In genomic region chr1:46183926-46184557, GRCh38 we compare ENCODE assay signal across 10 cellular contexts. TPM values are rescaled to one million over a fixed set of nuclear protein-coding genes. Genes with fewer than 3 reads are reported as not detected.
DNase-seq lines count a peak whose midpoint lies in the region; ATAC-seq and TF ChIP-seq lines count a peak whose summit lies in the region.
"Had no signal": no experiment of that assay in that cellular context is flagged by ENCODE, and none has a peak within 500 bp of the region (broad histone marks: within the 10 kb centered on the region; RNA-seq: fewer than 3 reads in every experiment).

No MANE protein-coding gene starts in this region.

- no peaks in the 10 kb centered on the region for H3K9me3 Mint-ChIP-seq in activated naive CD8-positive, alpha-beta T cell (ENCODE audit: low read depth)
- no peaks in the 10 kb centered on the region for H3K9me3 Mint-ChIP-seq in activated naive CD8-positive, alpha-beta T cell treated with anti-CD3 and anti-CD28 coated beads, Interleukin-2, amount 50 U/mL, for 24 hours
- no peaks in the 10 kb centered on the region for H3K9me3 Mint-ChIP-seq in WTC11
- H3K9me3 Mint-ChIP-seq: CD4-positive, CD25-positive, alpha-beta regulatory T cell; T-helper 2 cell treated with Interferon-gamma antibody and Interleukin-4, amounts not matched to agents 5 μg/mL and 100 μg/mL, for 36 hours had no signal

- no peak overlapping the region for H3K4me3 Mint-ChIP-seq in activated naive CD8-positive, alpha-beta T cell
- no peak overlapping the region for H3K4me3 Mint-ChIP-seq in activated naive CD8-positive, alpha-beta T cell treated with anti-CD3 and anti-CD28 coated beads, Interleukin-2, amount 50 U/mL, for 24 hours
- H3K4me3 Mint-ChIP-seq in WTC11 = no peak overlapping the region
- H3K4me3 Mint-ChIP-seq: CD4-positive, CD25-positive, alpha-beta regulatory T cell; T-helper 2 cell treated with Interferon-gamma antibody and Interleukin-4, amounts not matched to agents 5 μg/mL and 100 μg/mL, for 36 hours had no signal

- H3K36me3 Mint-ChIP-seq in activated naive CD8-positive, alpha-beta T cell = peaks cover 4% of the 10 kb centered on the region
- H3K36me3 Mint-ChIP-seq in activated naive CD8-positive, alpha-beta T cell treated with anti-CD3 and anti-CD28 coated beads, Interleukin-2, amount 50 U/mL, for 24 hours (ENCODE audit: low read depth) = peaks cover 2% of the 10 kb centered on the region
- H3K36me3 Mint-ChIP-seq in WTC11 = no peaks in the 10 kb centered on the region

- CTCF ChIA-PET in WTC11 (lab: Charles Lee) = interaction anchor here (0.6 to 4.8 kb wide), 6 partner anchors 19 to 152 kb away, joined by 3 to 62 read pairs (median 4); partner anchors contain the start of gene LURAP1

- no peak overlapping the region for H3K4me3 ChIP-seq in upper lobe of right lung

- no peaks in the 10 kb centered on the region for H3K27me3 Mint-ChIP-seq in activated naive CD8-positive, alpha-beta T cell
- no peaks in the 10 kb centered on the region for H3K27me3 Mint-ChIP-seq in activated naive CD8-positive, alpha-beta T cell treated with anti-CD3 and anti-CD28 coated beads, Interleukin-2, amount 50 U/mL, for 24 hours
- H3K27me3 Mint-ChIP-seq in WTC11 (ENCODE audit: low read depth) = peaks cover 8% of the 10 kb centered on the region
- H3K27me3 Mint-ChIP-seq: CD4-positive, CD25-positive, alpha-beta regulatory T cell had no signal

- DNase-seq in activated naive CD8-positive, alpha-beta T cell treated with anti-CD3 and anti-CD28 coated beads, Interleukin-2, amount 50 U/mL, for 24 hours = no peak
- DNase-seq in WTC11 (ENCODE audit: low spot score) = no peak
- peak; percentile 61 for DNase-seq in medulla oblongata (ENCODE audit: extremely low spot score)
- DNase-seq in upper lobe of right lung = no peak
- DNase-seq in effector CD4-positive, alpha-beta T cell = no peak
- DNase-seq in GM13977 (ENCODE audit: low spot score) = no peak

- H3K27me3 ChIP-seq in upper lobe of right lung = no peaks in the 10 kb centered on the region

- peak overlapping the region; percentile 28 for H3K27ac Mint-ChIP-seq in activated naive CD8-positive, alpha-beta T cell
- H3K27ac Mint-ChIP-seq in activated naive CD8-positive, alpha-beta T cell treated with anti-CD3 and anti-CD28 coated beads, Interleukin-2, amount 50 U/mL, for 24 hours = no peak overlapping the region
- H3K27ac Mint-ChIP-seq in WTC11 = peak overlapping the region; percentile 55; the same call in 1 of the 2 replicates

- H3K9me3 ChIP-seq in upper lobe of right lung = no peaks in the 10 kb centered on the region

- peaks cover 25% of the 10 kb centered on the region for H3K4me1 ChIP-seq in upper lobe of right lung

- POLR2A ChIA-PET in WTC11 (lab: Charles Lee) = interaction anchor here (1.4 kb wide), 1 partner anchor 40 kb away, joined by 7 read pairs; no protein-coding TSS in a partner anchor

- TF ChIP-seq CTCF in WTC11 (IDR thresholded peaks at IDR 0.05) (no peak), upper lobe of right lung (IDR thresholded peaks at IDR 0.05) (no peak), GM13977 (IDR thresholded peaks at IDR 0.05; ENCODE audit: extremely low read depth, insufficient read depth, missing control alignments) (no peak)

- H3K4me1 Mint-ChIP-seq in activated naive CD8-positive, alpha-beta T cell (ENCODE audit: low read depth) = peaks cover 19% of the 10 kb centered on the region
- peaks cover 24% of the 10 kb centered on the region for H3K4me1 Mint-ChIP-seq in activated naive CD8-positive, alpha-beta T cell treated with anti-CD3 and anti-CD28 coated beads, Interleukin-2, amount 50 U/mL, for 24 hours
- 0 out of 2 replicates have a peak, but pooled peaks cover 6% of the 10 kb centered on the region for H3K4me1 Mint-ChIP-seq in WTC11

- intact Hi-C loops in upper lobe of right lung (cut with DNase I) = no loop called here

- in situ Hi-C loops in GM13977 (cut with MboI; ENCODE audit: low pct_unique_long_range_greater_than_20kb, low sequenced_read_pairs, unreplicated experiment) = no loop called here

- H3K36me3 ChIP-seq in upper lobe of right lung = no peaks in the 10 kb centered on the region

- ATAC-seq in activated naive CD8-positive, alpha-beta T cell treated with anti-CD3 and anti-CD28 coated beads, Interleukin-2, amount 50 U/mL, for 24 hours = no peak
- no peak for ATAC-seq in WTC11
- peak; percentile 1 for ATAC-seq in upper lobe of right lung
- ATAC-seq in HG02798 (IDR thresholded peaks at IDR 0.05; ENCODE audit: poor library complexity, unreplicated experiment) = no peak

- no peak overlapping the region for H3K27ac ChIP-seq in upper lobe of right lung

TF ChIP-seq in WTC11, 78 proteins besides CTCF, POLR2A, EP300 and RAD21:
- no peak for TF ChIP-seq GABPB1 (CRISPR knock-in tag; IDR thresholded peaks at IDR 0.05)

RNA-seq across cellular contexts. Expression of gene P3R3URF, which starts 7.8 kb away (rescaled TPM):
- not detected in 3 replicates for total RNA-seq in WTC11 (2021)
- not detected for total RNA-seq in upper lobe of right lung
- total RNA-seq: CD4-positive, CD25-positive, alpha-beta regulatory T cell had no signal

RNA-seq across cellular contexts. Expression of gene TSPAN1, which starts 9.2 kb away (rescaled TPM):
- 0.50 to 0.69 TPM (median 0.57 TPM) in 3 replicates for total RNA-seq in WTC11 (2021)
- total RNA-seq in upper lobe of right lung = 6.9 TPM
- total RNA-seq: CD4-positive, CD25-positive, alpha-beta regulatory T cell had no signal

RNA-seq across cellular contexts. Expression of gene POMGNT1, which starts 14.2 kb away (rescaled TPM):
- total RNA-seq in WTC11 (2021) = 42.5 to 43.2 TPM (median 43.2 TPM) in 3 replicates
- 63.0 TPM for total RNA-seq in upper lobe of right lung

RNA-seq across cellular contexts. Expression of gene LURAP1, which starts 19.1 kb away (rescaled TPM):
- total RNA-seq in WTC11 (2021) = 3.8 to 4.0 TPM (median 4.0 TPM) in 3 replicates
- 2.7 TPM for total RNA-seq in upper lobe of right lung
- total RNA-seq: CD4-positive, CD25-positive, alpha-beta regulatory T cell had no signal

RNA-seq across cellular contexts. Expression of gene PIK3R3, which starts 51.6 kb away (rescaled TPM):
- total RNA-seq in WTC11 (2021) (9.0 to 12.3 TPM (median 10.9 TPM) in 3 replicates), upper lobe of right lung (79.8 TPM)
